Comparison of ENCODE assay signal across 1 cellular context in the genomic region with DNA sequence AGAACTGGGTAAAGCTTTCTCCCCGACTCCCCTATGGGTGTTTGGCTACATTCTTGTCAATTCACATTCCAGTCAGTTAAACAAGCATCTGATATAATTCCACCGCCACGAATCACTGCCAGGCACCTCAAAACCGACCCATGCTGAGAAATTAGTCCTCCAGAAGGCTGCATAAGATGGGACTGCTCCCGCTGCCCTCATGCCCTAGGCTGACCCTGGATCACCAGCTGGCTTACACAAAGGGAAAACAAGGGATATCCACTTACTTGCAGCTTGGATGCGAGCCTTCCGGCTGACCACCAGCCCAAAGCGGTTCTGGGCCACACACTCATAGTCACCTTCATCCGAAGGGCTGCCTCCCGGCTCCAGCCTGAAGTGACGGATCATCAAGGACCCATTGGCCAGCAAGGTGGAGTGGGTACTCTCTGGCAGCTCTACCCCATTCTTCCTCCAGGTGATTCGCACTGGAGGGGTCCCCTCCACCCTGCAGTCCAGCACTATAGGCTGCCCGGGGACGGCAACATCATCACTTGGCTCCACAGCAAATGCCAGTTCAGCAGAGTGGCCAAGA.
TF ChIP-seq lines count a peak whose summit lies in the region.

No MANE protein-coding gene starts in this region.

TF ChIP-seq in GM23338, 12 proteins besides CTCF, POLR2A, EP300 and RAD21 (continued from another document):
- TF ChIP-seq, protein P1, sequence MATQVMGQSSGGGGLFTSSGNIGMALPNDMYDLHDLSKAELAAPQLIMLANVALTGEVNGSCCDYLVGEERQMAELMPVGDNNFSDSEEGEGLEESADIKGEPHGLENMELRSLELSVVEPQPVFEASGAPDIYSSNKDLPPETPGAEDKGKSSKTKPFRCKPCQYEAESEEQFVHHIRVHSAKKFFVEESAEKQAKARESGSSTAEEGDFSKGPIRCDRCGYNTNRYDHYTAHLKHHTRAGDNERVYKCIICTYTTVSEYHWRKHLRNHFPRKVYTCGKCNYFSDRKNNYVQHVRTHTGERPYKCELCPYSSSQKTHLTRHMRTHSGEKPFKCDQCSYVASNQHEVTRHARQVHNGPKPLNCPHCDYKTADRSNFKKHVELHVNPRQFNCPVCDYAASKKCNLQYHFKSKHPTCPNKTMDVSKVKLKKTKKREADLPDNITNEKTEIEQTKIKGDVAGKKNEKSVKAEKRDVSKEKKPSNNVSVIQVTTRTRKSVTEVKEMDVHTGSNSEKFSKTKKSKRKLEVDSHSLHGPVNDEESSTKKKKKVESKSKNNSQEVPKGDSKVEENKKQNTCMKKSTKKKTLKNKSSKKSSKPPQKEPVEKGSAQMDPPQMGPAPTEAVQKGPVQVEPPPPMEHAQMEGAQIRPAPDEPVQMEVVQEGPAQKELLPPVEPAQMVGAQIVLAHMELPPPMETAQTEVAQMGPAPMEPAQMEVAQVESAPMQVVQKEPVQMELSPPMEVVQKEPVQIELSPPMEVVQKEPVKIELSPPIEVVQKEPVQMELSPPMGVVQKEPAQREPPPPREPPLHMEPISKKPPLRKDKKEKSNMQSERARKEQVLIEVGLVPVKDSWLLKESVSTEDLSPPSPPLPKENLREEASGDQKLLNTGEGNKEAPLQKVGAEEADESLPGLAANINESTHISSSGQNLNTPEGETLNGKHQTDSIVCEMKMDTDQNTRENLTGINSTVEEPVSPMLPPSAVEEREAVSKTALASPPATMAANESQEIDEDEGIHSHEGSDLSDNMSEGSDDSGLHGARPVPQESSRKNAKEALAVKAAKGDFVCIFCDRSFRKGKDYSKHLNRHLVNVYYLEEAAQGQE (IDR thresholded peaks at IDR 0.05; ENCODE audit: unreplicated experiment) = no peak
- no peak for TF ChIP-seq POLR2AphosphoS5 (IDR thresholded peaks at IDR 0.05; ENCODE audit: low read depth)
